ENCODE assay signal across 8 cellular contexts in the genomic region with DNA sequence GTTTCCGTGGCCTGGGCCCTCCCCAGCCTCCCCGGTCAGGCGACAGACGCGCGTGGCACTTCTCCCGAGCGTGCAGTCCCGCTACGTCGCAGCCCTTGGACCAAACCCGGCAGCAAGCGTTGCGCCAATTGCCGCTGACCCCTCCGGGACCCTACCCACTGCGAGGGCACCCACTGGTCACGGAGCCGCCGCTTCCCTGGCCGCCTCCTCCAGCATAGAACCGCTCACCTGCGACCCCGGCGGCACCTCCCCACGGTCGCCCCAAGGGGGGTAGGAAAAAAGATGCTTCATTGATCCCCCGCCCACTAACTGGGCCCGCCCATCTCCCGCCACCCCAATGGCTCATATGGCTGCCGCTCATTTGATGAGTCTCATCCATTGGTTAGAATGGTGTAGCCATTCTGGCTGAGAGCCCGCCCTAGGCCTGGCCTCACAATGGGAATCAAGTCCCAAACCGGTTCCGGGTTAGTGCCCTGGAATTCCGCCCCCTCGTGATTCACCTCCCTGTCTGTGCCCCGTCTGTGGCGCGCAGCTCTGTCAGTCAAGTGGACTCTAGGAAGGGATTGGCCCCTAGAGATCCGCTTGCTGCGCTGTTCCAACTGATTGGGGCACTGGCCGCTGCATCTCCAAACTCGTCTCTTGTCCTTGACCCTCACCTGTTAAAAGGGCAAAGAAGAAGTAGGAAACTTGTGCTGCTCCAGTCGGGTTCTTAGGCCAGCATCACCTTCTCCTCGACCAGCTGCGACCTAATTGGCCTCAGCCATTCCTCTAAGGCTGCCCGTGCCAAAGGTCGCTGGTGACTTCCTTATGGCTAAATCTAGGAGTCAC. TPM values are rescaled to one million over a fixed set of nuclear protein-coding genes. Genes with fewer than 3 reads are reported as not detected.
DNase-seq lines count a peak whose midpoint lies in the region; ATAC-seq, FAIRE-seq and TF ChIP-seq lines count a peak whose summit lies in the region.

A gene (minus strand): TSS at position 274 of the 828 bp plus-strand sequence. CDS start 11,323 bp downstream, outside the sequence.

- H3K4me3 ChIP-seq in A673 (ENCODE audit: low read depth, low read length, poor library complexity, severe bottlenecking) (peak within 1 kb of the TSS; percentile 81), WI38 (ENCODE audit: low read depth, low read length) (peak within 1 kb of the TSS; percentile 91), cardiac fibroblast (replicated peaks in 1 of 2; ENCODE audit: low read depth in 2 of 2, low read length in 2 of 2) (peak within 1 kb of the TSS; percentile 84 to 96), small intestine (ENCODE audit: low read depth in 1 of 2, low read length in 2 of 2) (peak within 1 kb of the TSS; percentile 75 to 79)

- WGBS in small intestine, 3 donors = 0 to 2% (median 1%) methylated on average over 48 of the region's 48 CpGs

- CTCF ChIA-PET in A673 (lab: Charles Lee) = no interaction called here

- DNase-seq in A673 (ENCODE audit: low spot score) (peak; percentile 100), NCI-H2227 treated with DMSO at 0.1 percent for 48 hours (lab: John Stamatoyannopoulos, UW) (peak; percentile 95), cardiac fibroblast (ENCODE audit: low read depth in 2 of 2) (peak; percentile 100), iPS-NIHi11 (ENCODE audit: low spot score) (peak; percentile 96), small intestine (peak; percentile 100)

- H3K36me3 ChIP-seq in A673 (ENCODE audit: insufficient read depth, low read length, poor library complexity, severe bottlenecking) (no peaks in the 10 kb centered on the region), small intestine (ENCODE audit: control insufficient read depth in 2 of 2, insufficient read depth in 2 of 2, low read length in 2 of 2) (no peaks in the 10 kb centered on the region)

- no TSS peak for BruUV-seq in A673 (replicated peaks; lab: Mats Ljungman, UMichigan)

- FAIRE-seq in small intestine (lab: Jason Lieb, UNC) = peak; percentile 5

- ATAC-seq in GM18870 (IDR thresholded peaks at IDR 0.05; ENCODE audit: unreplicated experiment) (peak; percentile 98), HG03135 (IDR thresholded peaks at IDR 0.05; ENCODE audit: unreplicated experiment) (peak; percentile 99)

- POLR2A ChIA-PET in A673 (lab: Charles Lee; ENCODE audit: low non-redundant PET) = no interaction called here

- intact Hi-C loops in A673 (cut with micrococcal nuclease; ENCODE audit: unreplicated experiment) = no loop called here

- H3K9me3 ChIP-seq in A673 (ENCODE audit: low read depth, low read length, poor library complexity, severe bottlenecking) = no peaks in the 10 kb centered on the region
- H3K9me3 ChIP-seq in small intestine (ENCODE audit: control insufficient read depth, low read depth) = no peaks in the 10 kb centered on the region

- H3K27me3 ChIP-seq in A673 (replicated peaks; ENCODE audit: insufficient read depth, low read depth, low read length, poor library complexity) = no peaks in the 10 kb centered on the region
- no peaks in the 10 kb centered on the region for H3K27me3 ChIP-seq in small intestine (ENCODE audit: control insufficient read depth in 2 of 2, insufficient read depth in 2 of 2, low read length in 2 of 2)

- H3K27ac ChIP-seq in A673 (ENCODE audit: low read depth, low read length, poor library complexity, severe bottlenecking) (peak within 1 kb of the TSS; percentile 51), small intestine (ENCODE audit: low read depth in 1 of 2, low read length in 1 of 2) (peak within 1 kb of the TSS; percentile 38 to 78)

- TF ChIP-seq CTCF in A673 (conservative IDR thresholded peaks at IDR 0.05; ENCODE audit: low read depth, low read length) (no peak), WI38 (IDR thresholded peaks at IDR 0.05; ENCODE audit: low read depth, low read length) (no peak), cardiac fibroblast (IDR thresholded peaks at IDR 0.05; ENCODE audit: low read depth, low read length) (no peak)

- peaks cover 10% of the 10 kb centered on the region for H3K4me1 ChIP-seq in A673 (ENCODE audit: insufficient read depth, low read length, poor library complexity, severe bottlenecking)
- H3K4me1 ChIP-seq in small intestine (ENCODE audit: control insufficient read depth in 2 of 2, insufficient read depth in 1 of 2, low read depth in 1 of 2, low read length in 1 of 2) = peaks cover 2 to 5% of the 10 kb centered on the region in 2 donors

RNA-seq across cellular contexts. Expression of the gene that starts here (rescaled TPM):
- total RNA-seq in A673 (2021) = 25.6 and 27.7 TPM in 2 replicates
- polyA plus RNA-seq in small intestine = 1 to 10 TPM; 2.7 to 7.1 (median 3.8) TPM

Comparison
In these comparisons a context has a peak if more than half of its experiments do, and no peak if none do; other contexts are left out.
1. Peak in every context shown above with its lines: DNase-seq, ATAC-seq, H3K4me3 ChIP-seq and H3K27ac ChIP-seq.